ENCODE assay signal across 29 cellular contexts in genomic region chr2:138452324-138452723, GRCh38.
"Had no signal": no experiment of that assay in that cellular context is flagged by ENCODE, and none has a peak within 500 bp of the region (broad histone marks: within the 10 kb centered on the region; RNA-seq: fewer than 3 reads in every experiment).

No MANE protein-coding gene starts in this region.

- H3K27ac ChIP-seq: neutrophil, pancreas, prostate gland, right lobe of liver, sigmoid colon, skin epidermis, spleen, suprapubic skin, testis, transverse colon, upper lobe of right lung, uterus had no signal

- DNase-seq: naive thymus-derived CD8-positive, alpha-beta T cell; nephron progenitor cell; nucleus accumbens; pancreas; right cardiac atrium; right lobe of liver; sigmoid colon; spleen; stimulated activated CD4-positive, alpha-beta T cell treated with anti-CD3 and anti-CD28 coated beads, Interleukin-12 subunit alpha, Interleukin-12 subunit beta, amount 100 ng/mL, for 4 hours; stimulated activated CD4-positive, alpha-beta T cell treated with anti-CD3 and anti-CD28 coated beads, Interleukin-1b, Interleukin-23, amount 100 ng/mL, for 48 hours; stimulated activated CD4-positive, alpha-beta T cell treated with anti-CD3 and anti-CD28 coated beads, Interleukin-4, amount 100 ng/mL, for 1 hour; stimulated activated CD4-positive, alpha-beta T cell treated with anti-CD3 and anti-CD28 coated beads, Interleukin-4, amount 100 ng/mL, for 4 hours; stimulated activated CD8-positive, alpha-beta memory T cell treated with anti-CD3 and anti-CD28 coated beads, Interleukin-4, amount 100 ng/mL, for 48 hours; stimulated activated naive CD4-positive, alpha-beta T cell; stimulated activated naive CD8-positive, alpha-beta T cell treated with anti-CD3 and anti-CD28 coated beads, Interleukin-15, amount 100 ng/mL, for 72 hours; stimulated activated naive CD8-positive, alpha-beta T cell treated with anti-CD3 and anti-CD28 coated beads, Interleukin-15, Interleukin-2, amounts not matched to agents 100 U/mL and 50 U/mL, for 24 hours; substantia nigra; testis; tibial artery; transverse colon; upper lobe of right lung; uterus had no signal

- H3K4me2 ChIP-seq: smooth muscle cell had no signal

- FAIRE-seq: pancreas had no signal

- ATAC-seq: naive thymus-derived CD8-positive, alpha-beta T cell; natural killer cell treated with Interleukin-12 subunit alpha and Interleukin-12 subunit beta and Interleukin-15 and Interleukin-18, amount 100 ng/mL, for 72 hours; pancreas; right cardiac atrium; right lobe of liver; stimulated activated memory B cell treated with anti-CD40 and anti-IgM and Interleukin-4, amounts not matched to agents 10 μg/mL and 1 μg/mL and 100 μg/mL, for 72 hours; stimulated activated naive CD8-positive, alpha-beta T cell treated with anti-CD3 and anti-CD28 coated beads, Interleukin-15, amount 100 ng/mL, for 72 hours; stimulated activated naive CD8-positive, alpha-beta T cell treated with anti-CD3 and anti-CD28 coated beads, Interleukin-15, Interleukin-2, amounts not matched to agents 100 U/mL and 50 U/mL, for 24 hours; upper lobe of right lung had no signal

- H3K9me3 ChIP-seq: neutrophil, pancreas, prostate gland, sigmoid colon, suprapubic skin, testis, transverse colon, upper lobe of right lung, uterus had no signal

- H3K27me3 ChIP-seq: neutrophil, pancreas, right lobe of liver, sigmoid colon, spleen, suprapubic skin, testis, tibial artery, transverse colon, upper lobe of right lung, uterus had no signal

- H3K36me3 ChIP-seq: neutrophil, pancreas, prostate gland, right lobe of liver, sigmoid colon, spleen, suprapubic skin, tibial artery, transverse colon, upper lobe of right lung, uterus had no signal

- H3K4me3 ChIP-seq: pancreas, prostate gland, right lobe of liver, sigmoid colon, skin epidermis, smooth muscle cell, spleen, suprapubic skin, testis, tibial artery, transverse colon, upper lobe of right lung, uterus had no signal

- H3K4me1 ChIP-seq: prostate gland, sigmoid colon, spleen, testis, transverse colon, upper lobe of right lung, uterus had no signal
